ENCODE assay signal across 1 cellular context in the genomic region with DNA sequence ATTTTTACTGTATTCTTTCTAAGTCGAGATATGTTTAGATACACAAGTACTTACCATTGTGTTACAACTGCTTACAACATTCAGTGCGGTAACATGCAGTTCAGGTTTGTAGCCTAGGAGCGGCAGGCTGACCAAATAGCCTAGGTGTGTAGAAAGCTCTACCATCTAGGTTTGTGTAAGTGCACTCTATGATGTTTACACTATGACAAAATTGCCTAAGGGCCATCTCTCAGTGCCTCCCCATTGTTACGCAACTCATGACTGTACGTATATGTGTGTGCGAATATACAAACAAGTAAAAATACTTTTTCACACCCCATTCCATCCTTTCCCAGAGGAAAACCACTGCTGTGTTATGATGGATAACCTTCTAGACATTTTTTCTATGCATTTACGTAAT.
TF ChIP-seq lines count a peak whose summit lies in the region.

No MANE protein-coding gene starts in this region.

TF ChIP-seq in HepG2, 621 proteins besides CTCF, POLR2A, EP300 and RAD21 (continued from another document and continues in another):
- TF ChIP-seq, protein P1, sequence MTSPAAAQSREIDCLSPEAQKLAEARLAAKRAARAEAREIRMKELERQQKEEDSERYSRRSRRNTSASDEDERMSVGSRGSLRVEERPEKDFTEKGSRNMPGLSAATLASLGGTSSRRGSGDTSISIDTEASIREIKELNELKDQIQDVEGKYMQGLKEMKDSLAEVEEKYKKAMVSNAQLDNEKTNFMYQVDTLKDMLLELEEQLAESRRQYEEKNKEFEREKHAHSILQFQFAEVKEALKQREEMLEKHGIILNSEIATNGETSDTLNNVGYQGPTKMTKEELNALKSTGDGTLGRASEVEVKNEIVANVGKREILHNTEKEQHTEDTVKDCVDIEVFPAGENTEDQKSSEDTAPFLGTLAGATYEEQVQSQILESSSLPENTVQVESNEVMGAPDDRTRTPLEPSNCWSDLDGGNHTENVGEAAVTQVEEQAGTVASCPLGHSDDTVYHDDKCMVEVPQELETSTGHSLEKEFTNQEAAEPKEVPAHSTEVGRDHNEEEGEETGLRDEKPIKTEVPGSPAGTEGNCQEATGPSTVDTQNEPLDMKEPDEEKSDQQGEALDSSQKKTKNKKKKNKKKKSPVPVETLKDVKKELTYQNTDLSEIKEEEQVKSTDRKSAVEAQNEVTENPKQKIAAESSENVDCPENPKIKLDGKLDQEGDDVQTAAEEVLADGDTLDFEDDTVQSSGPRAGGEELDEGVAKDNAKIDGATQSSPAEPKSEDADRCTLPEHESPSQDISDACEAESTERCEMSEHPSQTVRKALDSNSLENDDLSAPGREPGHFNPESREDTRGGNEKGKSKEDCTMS (CRISPR knock-in tag; conservative IDR thresholded peaks at IDR 0.05), result no peak
- TF ChIP-seq, protein P2, sequence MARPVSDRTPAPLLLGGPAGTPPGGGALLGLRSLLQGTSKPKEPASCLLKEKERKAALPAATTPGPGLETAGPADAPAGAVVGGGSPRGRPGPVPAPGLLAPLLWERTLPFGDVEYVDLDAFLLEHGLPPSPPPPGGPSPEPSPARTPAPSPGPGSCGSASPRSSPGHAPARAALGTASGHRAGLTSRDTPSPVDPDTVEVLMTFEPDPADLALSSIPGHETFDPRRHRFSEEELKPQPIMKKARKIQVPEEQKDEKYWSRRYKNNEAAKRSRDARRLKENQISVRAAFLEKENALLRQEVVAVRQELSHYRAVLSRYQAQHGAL (CRISPR knock-in tag; IDR thresholded peaks at IDR 0.05; ENCODE audit: not compliant biosample characterization), result no peak
- TF ChIP-seq CEBPB (IDR thresholded peaks at IDR 0.05; ENCODE audit: borderline replicate concordance, low read depth, low read length) (peak; percentile 100), GZF1 (CRISPR knock-in tag; IDR thresholded peaks at IDR 0.05) (no peak), ZNF614 (CRISPR knock-in tag; IDR thresholded peaks at IDR 0.05; ENCODE audit: borderline replicate concordance) (peak; percentile 69; the same call in 1 of the 2 replicates), ZFP1 (CRISPR knock-in tag; IDR thresholded peaks at IDR 0.05) (0 out of 2 replicates have a peak, but pooled peaks have one; percentile 44), ZNF563 (CRISPR knock-in tag; IDR thresholded peaks at IDR 0.05) (no peak), GABPA (IDR thresholded peaks at IDR 0.05; ENCODE audit: low read depth, low read length) (no peak), GABPA (CRISPR knock-in tag; IDR thresholded peaks at IDR 0.05; ENCODE audit: low read depth) (0 out of 2 replicates have a peak, but pooled peaks have one; percentile 29), PHF20 (CRISPR knock-in tag; IDR thresholded peaks at IDR 0.05) (no peak), ZNF7 (CRISPR knock-in tag; IDR thresholded peaks at IDR 0.05) (no peak), MIER2 (CRISPR knock-in tag; IDR thresholded peaks at IDR 0.05) (0 out of 2 replicates have a peak, but pooled peaks have one; percentile 45), HCFC1 (IDR thresholded peaks at IDR 0.05; ENCODE audit: low read depth, low read length) (no peak), ZNF674 (CRISPR knock-in tag; IDR thresholded peaks at IDR 0.05; ENCODE audit: low read depth) (no peak), SALL2 (CRISPR knock-in tag; IDR thresholded peaks at IDR 0.05) (no peak), ZNF383 (CRISPR knock-in tag; IDR thresholded peaks at IDR 0.05; ENCODE audit: borderline replicate concordance) (no peak), FOXJ3 (CRISPR knock-in tag; IDR thresholded peaks at IDR 0.05; ENCODE audit: borderline replicate concordance) (peak; percentile 74), PAX8 (CRISPR knock-in tag; IDR thresholded peaks at IDR 0.05; ENCODE audit: borderline replicate concordance) (no peak), ZNF792 (CRISPR knock-in tag; IDR thresholded peaks at IDR 0.05) (0 out of 2 replicates have a peak, but pooled peaks have one; percentile 26), CHD4 (IDR thresholded peaks at IDR 0.05; ENCODE audit: borderline replicate concordance, low read length) (no peak), DR1 (CRISPR knock-in tag; IDR thresholded peaks at IDR 0.05) (no peak), PPARG (CRISPR knock-in tag; conservative IDR thresholded peaks at IDR 0.05) (no peak), ZNF589 (CRISPR knock-in tag; conservative IDR thresholded peaks at IDR 0.05) (no peak), CENPT (CRISPR knock-in tag; IDR thresholded peaks at IDR 0.05; ENCODE audit: low read depth) (no peak), MTA3 (CRISPR knock-in tag; IDR thresholded peaks at IDR 0.05) (no peak)
- TF ChIP-seq, protein P3, sequence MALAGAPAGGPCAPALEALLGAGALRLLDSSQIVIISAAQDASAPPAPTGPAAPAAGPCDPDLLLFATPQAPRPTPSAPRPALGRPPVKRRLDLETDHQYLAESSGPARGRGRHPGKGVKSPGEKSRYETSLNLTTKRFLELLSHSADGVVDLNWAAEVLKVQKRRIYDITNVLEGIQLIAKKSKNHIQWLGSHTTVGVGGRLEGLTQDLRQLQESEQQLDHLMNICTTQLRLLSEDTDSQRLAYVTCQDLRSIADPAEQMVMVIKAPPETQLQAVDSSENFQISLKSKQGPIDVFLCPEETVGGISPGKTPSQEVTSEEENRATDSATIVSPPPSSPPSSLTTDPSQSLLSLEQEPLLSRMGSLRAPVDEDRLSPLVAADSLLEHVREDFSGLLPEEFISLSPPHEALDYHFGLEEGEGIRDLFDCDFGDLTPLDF (CRISPR knock-in tag; IDR thresholded peaks at IDR 0.05), result no peak
- TF ChIP-seq, protein P4, sequence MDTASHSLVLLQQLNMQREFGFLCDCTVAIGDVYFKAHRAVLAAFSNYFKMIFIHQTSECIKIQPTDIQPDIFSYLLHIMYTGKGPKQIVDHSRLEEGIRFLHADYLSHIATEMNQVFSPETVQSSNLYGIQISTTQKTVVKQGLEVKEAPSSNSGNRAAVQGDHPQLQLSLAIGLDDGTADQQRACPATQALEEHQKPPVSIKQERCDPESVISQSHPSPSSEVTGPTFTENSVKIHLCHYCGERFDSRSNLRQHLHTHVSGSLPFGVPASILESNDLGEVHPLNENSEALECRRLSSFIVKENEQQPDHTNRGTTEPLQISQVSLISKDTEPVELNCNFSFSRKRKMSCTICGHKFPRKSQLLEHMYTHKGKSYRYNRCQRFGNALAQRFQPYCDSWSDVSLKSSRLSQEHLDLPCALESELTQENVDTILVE (CRISPR knock-in tag; IDR thresholded peaks at IDR 0.05), result no peak
- TF ChIP-seq, protein P5, sequence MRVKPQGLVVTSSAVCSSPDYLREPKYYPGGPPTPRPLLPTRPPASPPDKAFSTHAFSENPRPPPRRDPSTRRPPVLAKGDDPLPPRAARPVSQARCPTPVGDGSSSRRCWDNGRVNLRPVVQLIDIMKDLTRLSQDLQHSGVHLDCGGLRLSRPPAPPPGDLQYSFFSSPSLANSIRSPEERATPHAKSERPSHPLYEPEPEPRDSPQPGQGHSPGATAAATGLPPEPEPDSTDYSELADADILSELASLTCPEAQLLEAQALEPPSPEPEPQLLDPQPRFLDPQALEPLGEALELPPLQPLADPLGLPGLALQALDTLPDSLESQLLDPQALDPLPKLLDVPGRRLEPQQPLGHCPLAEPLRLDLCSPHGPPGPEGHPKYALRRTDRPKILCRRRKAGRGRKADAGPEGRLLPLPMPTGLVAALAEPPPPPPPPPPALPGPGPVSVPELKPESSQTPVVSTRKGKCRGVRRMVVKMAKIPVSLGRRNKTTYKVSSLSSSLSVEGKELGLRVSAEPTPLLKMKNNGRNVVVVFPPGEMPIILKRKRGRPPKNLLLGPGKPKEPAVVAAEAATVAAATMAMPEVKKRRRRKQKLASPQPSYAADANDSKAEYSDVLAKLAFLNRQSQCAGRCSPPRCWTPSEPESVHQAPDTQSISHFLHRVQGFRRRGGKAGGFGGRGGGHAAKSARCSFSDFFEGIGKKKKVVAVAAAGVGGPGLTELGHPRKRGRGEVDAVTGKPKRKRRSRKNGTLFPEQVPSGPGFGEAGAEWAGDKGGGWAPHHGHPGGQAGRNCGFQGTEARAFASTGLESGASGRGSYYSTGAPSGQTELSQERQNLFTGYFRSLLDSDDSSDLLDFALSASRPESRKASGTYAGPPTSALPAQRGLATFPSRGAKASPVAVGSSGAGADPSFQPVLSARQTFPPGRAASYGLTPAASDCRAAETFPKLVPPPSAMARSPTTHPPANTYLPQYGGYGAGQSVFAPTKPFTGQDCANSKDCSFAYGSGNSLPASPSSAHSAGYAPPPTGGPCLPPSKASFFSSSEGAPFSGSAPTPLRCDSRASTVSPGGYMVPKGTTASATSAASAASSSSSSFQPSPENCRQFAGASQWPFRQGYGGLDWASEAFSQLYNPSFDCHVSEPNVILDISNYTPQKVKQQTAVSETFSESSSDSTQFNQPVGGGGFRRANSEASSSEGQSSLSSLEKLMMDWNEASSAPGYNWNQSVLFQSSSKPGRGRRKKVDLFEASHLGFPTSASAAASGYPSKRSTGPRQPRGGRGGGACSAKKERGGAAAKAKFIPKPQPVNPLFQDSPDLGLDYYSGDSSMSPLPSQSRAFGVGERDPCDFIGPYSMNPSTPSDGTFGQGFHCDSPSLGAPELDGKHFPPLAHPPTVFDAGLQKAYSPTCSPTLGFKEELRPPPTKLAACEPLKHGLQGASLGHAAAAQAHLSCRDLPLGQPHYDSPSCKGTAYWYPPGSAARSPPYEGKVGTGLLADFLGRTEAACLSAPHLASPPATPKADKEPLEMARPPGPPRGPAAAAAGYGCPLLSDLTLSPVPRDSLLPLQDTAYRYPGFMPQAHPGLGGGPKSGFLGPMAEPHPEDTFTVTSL (CRISPR knock-in tag; IDR thresholded peaks at IDR 0.05; ENCODE audit: borderline replicate concordance), result peak; percentile 60; the same call in 1 of the 2 replicates
- TF ChIP-seq, protein P6, sequence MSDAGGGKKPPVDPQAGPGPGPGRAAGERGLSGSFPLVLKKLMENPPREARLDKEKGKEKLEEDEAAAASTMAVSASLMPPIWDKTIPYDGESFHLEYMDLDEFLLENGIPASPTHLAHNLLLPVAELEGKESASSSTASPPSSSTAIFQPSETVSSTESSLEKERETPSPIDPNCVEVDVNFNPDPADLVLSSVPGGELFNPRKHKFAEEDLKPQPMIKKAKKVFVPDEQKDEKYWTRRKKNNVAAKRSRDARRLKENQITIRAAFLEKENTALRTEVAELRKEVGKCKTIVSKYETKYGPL (CRISPR knock-in tag; IDR thresholded peaks at IDR 0.05), result peak; percentile 58; the same call in 1 of the 2 replicates
- TF ChIP-seq, protein P7, sequence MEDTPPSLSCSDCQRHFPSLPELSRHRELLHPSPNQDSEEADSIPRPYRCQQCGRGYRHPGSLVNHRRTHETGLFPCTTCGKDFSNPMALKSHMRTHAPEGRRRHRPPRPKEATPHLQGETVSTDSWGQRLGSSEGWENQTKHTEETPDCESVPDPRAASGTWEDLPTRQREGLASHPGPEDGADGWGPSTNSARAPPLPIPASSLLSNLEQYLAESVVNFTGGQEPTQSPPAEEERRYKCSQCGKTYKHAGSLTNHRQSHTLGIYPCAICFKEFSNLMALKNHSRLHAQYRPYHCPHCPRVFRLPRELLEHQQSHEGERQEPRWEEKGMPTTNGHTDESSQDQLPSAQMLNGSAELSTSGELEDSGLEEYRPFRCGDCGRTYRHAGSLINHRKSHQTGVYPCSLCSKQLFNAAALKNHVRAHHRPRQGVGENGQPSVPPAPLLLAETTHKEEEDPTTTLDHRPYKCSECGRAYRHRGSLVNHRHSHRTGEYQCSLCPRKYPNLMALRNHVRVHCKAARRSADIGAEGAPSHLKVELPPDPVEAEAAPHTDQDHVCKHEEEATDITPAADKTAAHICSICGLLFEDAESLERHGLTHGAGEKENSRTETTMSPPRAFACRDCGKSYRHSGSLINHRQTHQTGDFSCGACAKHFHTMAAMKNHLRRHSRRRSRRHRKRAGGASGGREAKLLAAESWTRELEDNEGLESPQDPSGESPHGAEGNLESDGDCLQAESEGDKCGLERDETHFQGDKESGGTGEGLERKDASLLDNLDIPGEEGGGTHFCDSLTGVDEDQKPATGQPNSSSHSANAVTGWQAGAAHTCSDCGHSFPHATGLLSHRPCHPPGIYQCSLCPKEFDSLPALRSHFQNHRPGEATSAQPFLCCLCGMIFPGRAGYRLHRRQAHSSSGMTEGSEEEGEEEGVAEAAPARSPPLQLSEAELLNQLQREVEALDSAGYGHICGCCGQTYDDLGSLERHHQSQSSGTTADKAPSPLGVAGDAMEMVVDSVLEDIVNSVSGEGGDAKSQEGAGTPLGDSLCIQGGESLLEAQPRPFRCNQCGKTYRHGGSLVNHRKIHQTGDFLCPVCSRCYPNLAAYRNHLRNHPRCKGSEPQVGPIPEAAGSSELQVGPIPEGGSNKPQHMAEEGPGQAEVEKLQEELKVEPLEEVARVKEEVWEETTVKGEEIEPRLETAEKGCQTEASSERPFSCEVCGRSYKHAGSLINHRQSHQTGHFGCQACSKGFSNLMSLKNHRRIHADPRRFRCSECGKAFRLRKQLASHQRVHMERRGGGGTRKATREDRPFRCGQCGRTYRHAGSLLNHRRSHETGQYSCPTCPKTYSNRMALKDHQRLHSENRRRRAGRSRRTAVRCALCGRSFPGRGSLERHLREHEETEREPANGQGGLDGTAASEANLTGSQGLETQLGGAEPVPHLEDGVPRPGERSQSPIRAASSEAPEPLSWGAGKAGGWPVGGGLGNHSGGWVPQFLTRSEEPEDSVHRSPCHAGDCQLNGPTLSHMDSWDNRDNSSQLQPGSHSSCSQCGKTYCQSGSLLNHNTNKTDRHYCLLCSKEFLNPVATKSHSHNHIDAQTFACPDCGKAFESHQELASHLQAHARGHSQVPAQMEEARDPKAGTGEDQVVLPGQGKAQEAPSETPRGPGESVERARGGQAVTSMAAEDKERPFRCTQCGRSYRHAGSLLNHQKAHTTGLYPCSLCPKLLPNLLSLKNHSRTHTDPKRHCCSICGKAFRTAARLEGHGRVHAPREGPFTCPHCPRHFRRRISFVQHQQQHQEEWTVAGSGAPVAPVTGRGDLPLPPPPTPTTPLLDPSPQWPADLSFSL (CRISPR knock-in tag; IDR thresholded peaks at IDR 0.05), result peak; percentile 91
- TF ChIP-seq, protein P8, sequence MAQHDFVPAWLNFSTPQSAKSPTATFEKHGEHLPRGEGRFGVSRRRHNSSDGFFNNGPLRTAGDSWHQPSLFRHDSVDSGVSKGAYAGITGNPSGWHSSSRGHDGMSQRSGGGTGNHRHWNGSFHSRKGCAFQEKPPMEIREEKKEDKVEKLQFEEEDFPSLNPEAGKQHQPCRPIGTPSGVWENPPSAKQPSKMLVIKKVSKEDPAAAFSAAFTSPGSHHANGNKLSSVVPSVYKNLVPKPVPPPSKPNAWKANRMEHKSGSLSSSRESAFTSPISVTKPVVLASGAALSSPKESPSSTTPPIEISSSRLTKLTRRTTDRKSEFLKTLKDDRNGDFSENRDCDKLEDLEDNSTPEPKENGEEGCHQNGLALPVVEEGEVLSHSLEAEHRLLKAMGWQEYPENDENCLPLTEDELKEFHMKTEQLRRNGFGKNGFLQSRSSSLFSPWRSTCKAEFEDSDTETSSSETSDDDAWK (CRISPR knock-in tag; IDR thresholded peaks at IDR 0.05), result no peak
- TF ChIP-seq, protein P9, sequence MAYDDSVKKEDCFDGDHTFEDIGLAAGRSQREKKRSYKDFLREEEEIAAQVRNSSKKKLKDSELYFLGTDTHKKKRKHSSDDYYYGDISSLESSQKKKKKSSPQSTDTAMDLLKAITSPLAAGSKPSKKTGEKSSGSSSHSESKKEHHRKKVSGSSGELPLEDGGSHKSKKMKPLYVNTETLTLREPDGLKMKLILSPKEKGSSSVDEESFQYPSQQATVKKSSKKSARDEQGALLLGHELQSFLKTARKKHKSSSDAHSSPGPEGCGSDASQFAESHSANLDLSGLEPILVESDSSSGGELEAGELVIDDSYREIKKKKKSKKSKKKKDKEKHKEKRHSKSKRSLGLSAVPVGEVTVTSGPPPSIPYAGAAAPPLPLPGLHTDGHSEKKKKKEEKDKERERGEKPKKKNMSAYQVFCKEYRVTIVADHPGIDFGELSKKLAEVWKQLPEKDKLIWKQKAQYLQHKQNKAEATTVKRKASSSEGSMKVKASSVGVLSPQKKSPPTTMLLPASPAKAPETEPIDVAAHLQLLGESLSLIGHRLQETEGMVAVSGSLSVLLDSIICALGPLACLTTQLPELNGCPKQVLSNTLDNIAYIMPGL (CRISPR knock-in tag; IDR thresholded peaks at IDR 0.05; ENCODE audit: borderline replicate concordance in 1 of 2, low read depth in 1 of 2), result no peak
